ENCODE assay signal across 1 cellular context in genomic region chr11:14443642-14444041, GRCh38.
TF ChIP-seq lines count a peak whose summit lies in the region.

No MANE protein-coding gene starts in this region.

TF ChIP-seq in IMR-90, 13 proteins besides CTCF, POLR2A, EP300 and RAD21 (continued from another document):
- TF ChIP-seq USF2 (IDR thresholded peaks at IDR 0.05; ENCODE audit: low read depth, low read length) = no peak
- no peak for TF ChIP-seq MAZ (IDR thresholded peaks at IDR 0.05; ENCODE audit: borderline replicate concordance, low read depth, low read length)
- no peak for TF ChIP-seq SMC3 (IDR thresholded peaks at IDR 0.05; ENCODE audit: low read depth, low read length)
- TF ChIP-seq CEBPB (IDR thresholded peaks at IDR 0.05; ENCODE audit: low read depth, low read length) = no peak
- no peak for TF ChIP-seq NFE2L2 (IDR thresholded peaks at IDR 0.05; ENCODE audit: low read depth, low read length)
- TF ChIP-seq MAFK (IDR thresholded peaks at IDR 0.05; ENCODE audit: low read depth, low read length) = no peak
- TF ChIP-seq RCOR1 (IDR thresholded peaks at IDR 0.05; ENCODE audit: insufficient replicate concordance, low read length) = no peak
TF ChIP-seq in IMR-90: peak in this region for 0.
